ENCODE assay signal across 9 cellular contexts in genomic region chr16:69917739-69918138, GRCh38. TPM values are rescaled to one million over a fixed set of nuclear protein-coding genes. Genes with fewer than 3 reads are reported as not detected.
DNase-seq lines count a peak whose midpoint lies in the region; ATAC-seq and TF ChIP-seq lines count a peak whose summit lies in the region.
"Had no signal": no experiment of that assay in that cellular context is flagged by ENCODE, and none has a peak within 500 bp of the region (broad histone marks: within the 10 kb centered on the region; RNA-seq: fewer than 3 reads in every experiment).

No MANE protein-coding gene starts in this region.

- H3K9me3 Mint-ChIP-seq in endothelial cell (ENCODE audit: unreplicated experiment) = no peaks in the 10 kb centered on the region

- peaks cover 2% of the 10 kb centered on the region for H3K27me3 Mint-ChIP-seq in endothelial cell (ENCODE audit: unreplicated experiment)

- TF ChIP-seq CTCF in uterus (IDR thresholded peaks at IDR 0.05) (no peak), endothelial cell (IDR thresholded peaks at IDR 0.05; ENCODE audit: unreplicated experiment) (no peak)

- H3K4me1 ChIP-seq in HUES64 (ENCODE audit: insufficient read depth, low read length) (peaks cover 16% of the 10 kb centered on the region; the same call in 1 of the 2 replicates), uterus (peaks cover 0 to 3% of the 10 kb centered on the region in 2 donors)

- H3K27me3 ChIP-seq in HUES64 (ENCODE audit: insufficient read depth, low read length) (no peaks in the 10 kb centered on the region), uterus (no peaks in the 10 kb centered on the region)

- H3K36me3 ChIP-seq in HUES64 (ENCODE audit: insufficient read depth, low read length) (no peaks in the 10 kb centered on the region), uterus (no peaks in the 10 kb centered on the region)

- TF ChIP-seq POLR2A in uterus (IDR thresholded peaks at IDR 0.05) = no peak

- peak; percentile 24 for ATAC-seq in left lobe of liver
- ATAC-seq: mucosa of descending colon had no signal

- H3K27ac ChIP-seq in HUES64 (ENCODE audit: low read depth, low read length) (peak overlapping the region; percentile 48), uterus (peak overlapping the region; percentile 71 to 80)

- WGBS in HUES64 = 39% methylated on average over 20 of the region's 20 CpGs

- H3K9me3 ChIP-seq in HUES64 (ENCODE audit: insufficient read depth, low read depth, low read length) (no peaks in the 10 kb centered on the region), uterus (no peaks in the 10 kb centered on the region)
- H3K9me3 ChIP-seq: mucosa of descending colon had no signal

- peak overlapping the region; percentile 23; the same call in 1 of the 2 replicates for H3K9ac ChIP-seq in HUES64 (ENCODE audit: low read depth, low read length)

- H3K36me3 Mint-ChIP-seq in endothelial cell (ENCODE audit: low read depth, unreplicated experiment) = peaks cover 7% of the 10 kb centered on the region

- DNase-seq in dedifferentiated amniotic fluid mesenchymal stem cell (ENCODE audit: extremely low spot score) = peak; percentile 86
- no peak for DNase-seq in left lobe of liver (ENCODE audit: low spot score)
- DNase-seq in uterus = peak; percentile 66 to 73
- DNase-seq in endothelial cell (ENCODE audit: low spot score) = no peak
- no peak for DNase-seq in OCI-M2 (lab: John Stamatoyannopoulos, UW; ENCODE audit: unreplicated experiment)
- no peak for DNase-seq in Ammon's horn (ENCODE audit: low spot score)
- DNase-seq: mucosa of descending colon, NCI-H146 had no signal

- no peak overlapping the region for H3K4me3 Mint-ChIP-seq in endothelial cell (ENCODE audit: unreplicated experiment)

- H3K27ac Mint-ChIP-seq in endothelial cell (ENCODE audit: unreplicated experiment) = no peak overlapping the region

- no peaks in the 10 kb centered on the region for H3K4me1 Mint-ChIP-seq in endothelial cell (ENCODE audit: unreplicated experiment)

- intact Hi-C loops in uterus (cut with DNase I; ENCODE audit: low total_unique reads) = no loop called here

- H3K4me3 ChIP-seq in HUES64 (ENCODE audit: low read length) = no peak overlapping the region
- peak overlapping the region; percentile 5 to 23 for H3K4me3 ChIP-seq in uterus
- H3K4me3 ChIP-seq: mucosa of descending colon had no signal

RNA-seq across cellular contexts. Expression of gene CLEC18A, which starts 33.4 kb away (rescaled TPM):
- polyA plus RNA-seq in HUES64 (2013, experiment 1 of 2) = 0.50 TPM
- polyA plus RNA-seq in HUES64 (2013, experiment 2 of 2) = 1.3 TPM
- total RNA-seq in left lobe of liver (0.35 TPM), uterus (1 to 10 TPM in 1 of 4 donors, under 1 TPM in 1, not detected in 2; 0.67 to 1.1 TPM), endothelial cell (ENCODE audit: unreplicated experiment) (0.28 TPM)

Comparison
In these comparisons a context has a peak if more than half of its experiments do, and no peak if none do; other contexts are left out.
1. DNase-seq: peak in dedifferentiated amniotic fluid mesenchymal stem cell (single experiment) and uterus (2 of 2); none in left lobe of liver (single experiment), endothelial cell (single experiment), OCI-M2 (single experiment) and Ammon's horn (single experiment).